1 cellular context compared by ENCODE assay signal in the genomic region with DNA sequence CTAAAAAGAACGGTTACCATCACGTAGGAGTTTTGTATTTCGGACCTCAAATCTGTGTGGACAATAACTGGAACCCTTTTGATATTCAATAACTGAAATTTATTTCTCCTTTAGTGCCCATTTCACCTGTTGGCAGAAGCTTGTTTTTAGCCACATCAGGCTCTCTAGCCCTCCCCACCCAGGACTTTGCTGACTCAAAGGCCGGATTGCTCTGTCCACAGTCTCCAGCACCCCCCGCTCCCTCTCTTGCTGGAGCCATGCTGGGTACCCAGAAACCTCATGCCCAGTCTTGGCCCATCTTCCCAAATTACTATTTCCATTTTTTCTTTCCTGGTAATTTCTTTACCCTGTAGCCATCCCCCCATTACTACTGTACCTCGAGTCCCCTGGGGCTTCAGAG.
TF ChIP-seq lines count a peak whose summit lies in the region.

No MANE protein-coding gene starts in this region.

TF ChIP-seq in SK-N-SH, 30 proteins besides CTCF, POLR2A, EP300 and RAD21 (continued from another document):
- TF ChIP-seq ZBTB33 (IDR thresholded peaks at IDR 0.05; ENCODE audit: borderline replicate concordance, low read depth) (no peak), MXI1 (IDR thresholded peaks at IDR 0.05; ENCODE audit: low read depth, low read length) (no peak), NRF1 (IDR thresholded peaks at IDR 0.05; ENCODE audit: low read depth, low read length) (no peak), SIN3A (IDR thresholded peaks at IDR 0.05; ENCODE audit: borderline replicate concordance, low read depth, low read length) (no peak), JUND (IDR thresholded peaks at IDR 0.05) (no peak), IRF3 (IDR thresholded peaks at IDR 0.05; ENCODE audit: low read depth, low read length) (no peak), YY1 (IDR thresholded peaks at IDR 0.05; ENCODE audit: low read depth) (no peak), GATA2 (CRISPR knock-in tag; IDR thresholded peaks at IDR 0.05) (no peak), TEAD4 (IDR thresholded peaks at IDR 0.05; ENCODE audit: borderline replicate concordance, insufficient read depth) (no peak)
